In the genomic region with DNA sequence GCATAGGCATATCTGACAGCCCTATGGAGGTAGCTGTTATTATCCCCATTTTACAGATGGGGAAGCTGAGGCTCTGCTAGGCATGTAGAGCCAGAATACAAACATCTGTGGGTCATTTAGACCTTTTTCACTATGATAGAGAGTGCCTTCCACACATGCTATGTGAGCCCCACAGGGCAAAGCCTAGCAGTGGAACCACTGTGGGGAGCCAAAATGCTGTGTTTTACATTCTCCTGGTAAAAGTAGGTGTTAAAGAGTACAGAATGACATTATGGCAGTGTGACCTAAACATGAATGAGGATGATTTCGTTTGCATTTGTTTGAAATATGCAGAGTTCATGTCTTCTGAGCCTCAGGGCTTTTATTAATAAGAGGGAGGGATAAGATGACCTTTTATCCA, we compare ENCODE assay signal across 1 cellular context.
TF ChIP-seq lines count a peak whose summit lies in the region.

No MANE protein-coding gene starts in this region.

TF ChIP-seq in SK-N-SH, 30 proteins besides CTCF, POLR2A, EP300 and RAD21:
- no peak; the same call in 1 of the 2 replicates for TF ChIP-seq SMC3 (IDR thresholded peaks at IDR 0.05; ENCODE audit: low read depth, low read length)
- TF ChIP-seq, protein P1, sequence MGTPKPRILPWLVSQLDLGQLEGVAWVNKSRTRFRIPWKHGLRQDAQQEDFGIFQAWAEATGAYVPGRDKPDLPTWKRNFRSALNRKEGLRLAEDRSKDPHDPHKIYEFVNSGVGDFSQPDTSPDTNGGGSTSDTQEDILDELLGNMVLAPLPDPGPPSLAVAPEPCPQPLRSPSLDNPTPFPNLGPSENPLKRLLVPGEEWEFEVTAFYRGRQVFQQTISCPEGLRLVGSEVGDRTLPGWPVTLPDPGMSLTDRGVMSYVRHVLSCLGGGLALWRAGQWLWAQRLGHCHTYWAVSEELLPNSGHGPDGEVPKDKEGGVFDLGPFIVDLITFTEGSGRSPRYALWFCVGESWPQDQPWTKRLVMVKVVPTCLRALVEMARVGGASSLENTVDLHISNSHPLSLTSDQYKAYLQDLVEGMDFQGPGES (IDR thresholded peaks at IDR 0.05; ENCODE audit: low read depth, low read length) = no peak
- no peak for TF ChIP-seq RFX5 (IDR thresholded peaks at IDR 0.05; ENCODE audit: low read length)
- no peak for TF ChIP-seq GATA2 (CRISPR knock-in tag; IDR thresholded peaks at IDR 0.05)
- TF ChIP-seq GABPA (IDR thresholded peaks at IDR 0.05; ENCODE audit: low read depth) = no peak
- no peak for TF ChIP-seq JUND (IDR thresholded peaks at IDR 0.05)
- no peak for TF ChIP-seq NFIC (IDR thresholded peaks at IDR 0.05; ENCODE audit: borderline replicate concordance)
- TF ChIP-seq, protein P2, sequence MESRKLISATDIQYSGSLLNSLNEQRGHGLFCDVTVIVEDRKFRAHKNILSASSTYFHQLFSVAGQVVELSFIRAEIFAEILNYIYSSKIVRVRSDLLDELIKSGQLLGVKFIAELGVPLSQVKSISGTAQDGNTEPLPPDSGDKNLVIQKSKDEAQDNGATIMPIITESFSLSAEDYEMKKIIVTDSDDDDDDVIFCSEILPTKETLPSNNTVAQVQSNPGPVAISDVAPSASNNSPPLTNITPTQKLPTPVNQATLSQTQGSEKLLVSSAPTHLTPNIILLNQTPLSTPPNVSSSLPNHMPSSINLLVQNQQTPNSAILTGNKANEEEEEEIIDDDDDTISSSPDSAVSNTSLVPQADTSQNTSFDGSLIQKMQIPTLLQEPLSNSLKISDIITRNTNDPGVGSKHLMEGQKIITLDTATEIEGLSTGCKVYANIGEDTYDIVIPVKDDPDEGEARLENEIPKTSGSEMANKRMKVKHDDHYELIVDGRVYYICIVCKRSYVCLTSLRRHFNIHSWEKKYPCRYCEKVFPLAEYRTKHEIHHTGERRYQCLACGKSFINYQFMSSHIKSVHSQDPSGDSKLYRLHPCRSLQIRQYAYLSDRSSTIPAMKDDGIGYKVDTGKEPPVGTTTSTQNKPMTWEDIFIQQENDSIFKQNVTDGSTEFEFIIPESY (IDR thresholded peaks at IDR 0.05; ENCODE audit: borderline replicate concordance, low read depth) = no peak
- TF ChIP-seq ELF1 (IDR thresholded peaks at IDR 0.05) = no peak
- no peak for TF ChIP-seq SIN3A (IDR thresholded peaks at IDR 0.05; ENCODE audit: borderline replicate concordance, low read depth, low read length)
